8 cellular contexts compared by ENCODE assay signal in the genomic region with DNA sequence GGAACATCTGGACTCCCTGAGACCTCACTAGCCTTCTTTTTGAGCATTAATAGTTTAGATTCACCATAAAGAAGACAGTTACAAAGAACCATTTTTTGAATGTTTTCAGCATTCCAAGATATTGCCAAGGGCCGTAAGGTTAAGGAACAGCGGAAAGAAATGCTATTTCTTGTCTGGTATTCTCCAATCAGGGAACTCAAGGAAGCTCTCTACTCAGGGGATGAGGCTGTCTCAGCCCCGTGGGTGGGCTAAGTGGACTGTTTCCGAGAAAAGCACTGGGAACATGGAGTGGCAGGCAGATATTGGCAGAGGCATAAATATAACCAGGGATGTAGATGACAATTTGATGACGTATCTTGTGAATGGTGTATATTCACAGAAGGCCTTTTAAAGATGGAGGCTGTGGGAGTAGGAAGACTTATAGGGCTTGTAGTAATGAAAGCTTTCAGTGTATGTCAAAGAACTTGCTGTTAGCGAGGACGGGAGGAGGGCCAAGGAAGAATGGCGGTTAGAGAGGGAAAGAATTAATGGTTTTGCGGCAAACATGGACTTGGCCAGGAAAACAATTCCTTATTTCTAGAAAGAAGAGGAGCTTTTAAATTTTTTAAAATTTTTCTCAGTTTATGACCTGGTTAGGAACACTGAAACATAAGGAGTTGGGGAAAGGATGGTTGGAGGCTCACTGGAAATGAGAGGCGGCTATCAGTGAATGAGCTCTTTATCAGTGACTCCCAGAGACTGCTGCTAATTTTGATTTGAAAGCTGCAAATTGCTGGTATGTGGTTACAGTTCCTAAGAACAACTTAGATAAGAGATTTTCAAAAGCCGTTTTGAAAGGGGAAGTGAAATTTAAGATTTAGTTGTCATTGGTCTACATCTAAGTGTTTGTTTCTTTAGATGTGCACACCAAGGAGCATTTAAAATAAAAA.
DNase-seq lines count a peak whose midpoint lies in the region; ATAC-seq lines count a peak whose summit lies in the region.

No MANE protein-coding gene starts in this region.

- H3K4me3 ChIP-seq in skeletal muscle cell (ENCODE audit: low read depth, low read length) = no peak overlapping the region

- no peak overlapping the region for H3K4me3 Mint-ChIP-seq in stimulated activated effector memory CD8-positive, alpha-beta T cell treated with anti-CD3 and anti-CD28 coated beads, Interleukin-12 subunit alpha, Interleukin-12 subunit beta, amount 100 ng/mL, for 72 hours
- no peak overlapping the region for H3K4me3 Mint-ChIP-seq in activated naive CD8-positive, alpha-beta T cell treated with anti-CD3 and anti-CD28 coated beads for 36 hours

- no peak overlapping the region for H3K27ac Mint-ChIP-seq in stimulated activated effector memory CD8-positive, alpha-beta T cell treated with anti-CD3 and anti-CD28 coated beads, Interleukin-12 subunit alpha, Interleukin-12 subunit beta, amount 100 ng/mL, for 72 hours
- no peak overlapping the region for H3K27ac Mint-ChIP-seq in activated naive CD8-positive, alpha-beta T cell treated with anti-CD3 and anti-CD28 coated beads for 36 hours

- H3K27me3 Mint-ChIP-seq in activated naive CD8-positive, alpha-beta T cell treated with anti-CD3 and anti-CD28 coated beads for 36 hours = peaks cover 21% of the 10 kb centered on the region

- DNase-seq in amniotic epithelial cell (ENCODE audit: low read depth) (peak; percentile 47), skeletal muscle cell (ENCODE audit: low read depth) (peak; percentile 45), cerebellar nuclear complex (lab: John Stamatoyannopoulos, UW) (no peak), COR-L47 (lab: John Stamatoyannopoulos, UW) (no peak)
- no peak for DNase-seq in stimulated activated effector memory CD8-positive, alpha-beta T cell treated with anti-CD3 and anti-CD28 coated beads, Interleukin-12 subunit alpha, Interleukin-12 subunit beta, amount 100 ng/mL, for 72 hours (ENCODE audit: low spot score in 2 of 2)
- DNase-seq in activated naive CD8-positive, alpha-beta T cell treated with anti-CD3 and anti-CD28 coated beads for 36 hours = no peak

- H3K4me1 Mint-ChIP-seq in stimulated activated effector memory CD8-positive, alpha-beta T cell treated with anti-CD3 and anti-CD28 coated beads, Interleukin-12 subunit alpha, Interleukin-12 subunit beta, amount 100 ng/mL, for 72 hours = no peaks in the 10 kb centered on the region
- H3K4me1 Mint-ChIP-seq in activated naive CD8-positive, alpha-beta T cell treated with anti-CD3 and anti-CD28 coated beads for 36 hours = peaks cover 12% of the 10 kb centered on the region

- no peaks in the 10 kb centered on the region for H3K36me3 Mint-ChIP-seq in stimulated activated effector memory CD8-positive, alpha-beta T cell treated with anti-CD3 and anti-CD28 coated beads, Interleukin-12 subunit alpha, Interleukin-12 subunit beta, amount 100 ng/mL, for 72 hours
- H3K36me3 Mint-ChIP-seq in activated naive CD8-positive, alpha-beta T cell treated with anti-CD3 and anti-CD28 coated beads for 36 hours = peaks cover 3% of the 10 kb centered on the region

- ATAC-seq in GM19395 (IDR thresholded peaks at IDR 0.05; ENCODE audit: unreplicated experiment) (peak; percentile 84), HG03159 (IDR thresholded peaks at IDR 0.05; ENCODE audit: unreplicated experiment) (peak; percentile 70)
- ATAC-seq in stimulated activated effector memory CD8-positive, alpha-beta T cell treated with anti-CD3 and anti-CD28 coated beads, Interleukin-12 subunit alpha, Interleukin-12 subunit beta, amount 100 ng/mL, for 72 hours = no peak

- no peaks in the 10 kb centered on the region for H3K9me3 Mint-ChIP-seq in stimulated activated effector memory CD8-positive, alpha-beta T cell treated with anti-CD3 and anti-CD28 coated beads, Interleukin-12 subunit alpha, Interleukin-12 subunit beta, amount 100 ng/mL, for 72 hours
- H3K9me3 Mint-ChIP-seq in activated naive CD8-positive, alpha-beta T cell treated with anti-CD3 and anti-CD28 coated beads for 36 hours = no peaks in the 10 kb centered on the region

Comparison
In these comparisons a context has a peak if more than half of its experiments do, and no peak if none do; other contexts are left out.
1. DNase-seq: peak in amniotic epithelial cell (single experiment) and skeletal muscle cell (single experiment); none in cerebellar nuclear complex (0 of 2), COR-L47 (single experiment), stimulated activated effector memory CD8-positive, alpha-beta T cell treated with anti-CD3 and anti-CD28 coated beads, Interleukin-12 subunit alpha, Interleukin-12 subunit beta, amount 100 ng/mL, for 72 hours (0 of 2) and activated naive CD8-positive, alpha-beta T cell treated with anti-CD3 and anti-CD28 coated beads for 36 hours (single experiment).